Comparison of ENCODE assay signal across 18 cellular contexts in genomic region chr2:8849322-8849721, GRCh38. TPM values are rescaled to one million over a fixed set of nuclear protein-coding genes. Genes with fewer than 3 reads are reported as not detected.
A peak's percentile ranks its signal among the peaks of the same experiment; 100 is the strongest.
DNase-seq lines count a peak whose midpoint lies in the region; ATAC-seq and TF ChIP-seq lines count a peak whose summit lies in the region.
"Had no signal": no experiment of that assay in that cellular context is flagged by ENCODE, and none has a peak within 500 bp of the region (broad histone marks: within the 10 kb centered on the region; RNA-seq: fewer than 3 reads in every experiment).

No MANE protein-coding gene starts in this region.

- ATAC-seq in WTC11 = no peak
- ATAC-seq: left lobe of liver had no signal

- no peaks in the 10 kb centered on the region for H3K36me3 Mint-ChIP-seq in WTC11

- CTCF ChIA-PET in WTC11 (lab: Charles Lee) = interaction anchor here (1.1 kb wide), 1 partner anchor 15 kb away, joined by 3 read pairs; no protein-coding TSS in a partner anchor

- H3K9me3 Mint-ChIP-seq in WTC11 = no peaks in the 10 kb centered on the region
- H3K9me3 Mint-ChIP-seq: activated B cell treated with CpG ODN at 0.5 μM for 24 hours; CD4-positive, alpha-beta T cell; T-helper 1 cell treated with Interleukin-12 subunit alpha and Interleukin-12 subunit beta and Interleukin-4 antibody, amounts not matched to agents 30 μg/mL and 1 μg/mL, for 36 hours had no signal

- 0 out of 2 replicates have a peak, but pooled peaks cover 4% of the 10 kb centered on the region for H3K4me1 Mint-ChIP-seq in WTC11
- H3K4me1 Mint-ChIP-seq: activated B cell treated with CpG ODN at 0.5 μM for 24 hours had no signal

- no peak overlapping the region for H3K4me3 Mint-ChIP-seq in WTC11
- H3K4me3 Mint-ChIP-seq: activated B cell treated with CpG ODN at 0.5 μM for 24 hours; CD4-positive, alpha-beta T cell; T-helper 1 cell treated with Interleukin-12 subunit alpha and Interleukin-12 subunit beta and Interleukin-4 antibody, amounts not matched to agents 30 μg/mL and 1 μg/mL, for 36 hours had no signal

- H3K27ac Mint-ChIP-seq in WTC11 = no peak overlapping the region
- H3K27ac Mint-ChIP-seq: activated B cell treated with CpG ODN at 0.5 μM for 24 hours; CD4-positive, alpha-beta T cell; T-helper 1 cell treated with Interleukin-12 subunit alpha and Interleukin-12 subunit beta and Interleukin-4 antibody, amounts not matched to agents 30 μg/mL and 1 μg/mL, for 36 hours had no signal

- POLR2A ChIA-PET in WTC11 (lab: Charles Lee) = no interaction called here

- H3K27me3 Mint-ChIP-seq in WTC11 (ENCODE audit: low read depth) = no peaks in the 10 kb centered on the region

- no peak for TF ChIP-seq CTCF in WTC11 (IDR thresholded peaks at IDR 0.05)

- DNase-seq in GM04504 (ENCODE audit: low read depth) (peak; percentile 35), WTC11 (ENCODE audit: low spot score) (no peak), fibroblast of peridontal ligament (ENCODE audit: extremely low read depth) (peak; percentile 68), stromal cell of bone marrow (ENCODE audit: low read depth) (peak; percentile 64), NCI-H1930 (lab: John Stamatoyannopoulos, UW) (no peak), Kasumi-1 (lab: John Stamatoyannopoulos, UW) (no peak)
- DNase-seq in stimulated activated naive CD4-positive, alpha-beta T cell treated with Interleukin-2 at 50 U/mL for 16 hours (lab: John Stamatoyannopoulos, UW) = no peak
- DNase-seq: activated B cell treated with CpG ODN at 0.5 μM for 24 hours; amniotic stem cell; CD4-positive, alpha-beta T cell; colonic mucosa; GOT3; NCI-H146; NK-92 treated with Interleukin-12 subunit alpha and Interleukin-12 subunit beta, amount 100 ng/mL, for 24 hours; stimulated activated CD4-positive, alpha-beta T cell treated with anti-CD3 and anti-CD28 coated beads, Interleukin-4, amount 100 ng/mL, for 1 hour; thyroid gland had no signal

TF ChIP-seq in WTC11, 78 proteins besides CTCF, POLR2A, EP300 and RAD21:
- no peak for TF ChIP-seq ZNF232 (CRISPR knock-in tag; IDR thresholded peaks at IDR 0.05)
- 0 out of 2 replicates have a peak, but pooled peaks have one; percentile 24 for TF ChIP-seq ZNF121 (CRISPR knock-in tag; IDR thresholded peaks at IDR 0.05)
- no peak for TF ChIP-seq TEAD4 (CRISPR knock-in tag; IDR thresholded peaks at IDR 0.05)
- TF ChIP-seq TCF7 (CRISPR knock-in tag; IDR thresholded peaks at IDR 0.05; ENCODE audit: low read depth) = no peak
- no peak for TF ChIP-seq USF2 (CRISPR knock-in tag; IDR thresholded peaks at IDR 0.05)
- no peak for TF ChIP-seq CDX4 (CRISPR knock-in tag; IDR thresholded peaks at IDR 0.05; ENCODE audit: borderline replicate concordance)
- no peak for TF ChIP-seq IRF2 (CRISPR knock-in tag; IDR thresholded peaks at IDR 0.05; ENCODE audit: borderline replicate concordance, low read depth)

RNA-seq across cellular contexts. Expression of gene KIDINS220, which starts 11.9 kb away (rescaled TPM):
- total RNA-seq in WTC11 (2021) = 23.9 to 25.1 TPM (median 24.4 TPM) in 3 replicates

Comparison
In these comparisons a context has a peak if more than half of its experiments do, and no peak if none do; other contexts are left out.
1. DNase-seq: peak in GM04504 (single experiment), fibroblast of peridontal ligament (single experiment) and stromal cell of bone marrow (single experiment); none in WTC11 (single experiment), stimulated activated naive CD4-positive, alpha-beta T cell treated with Interleukin-2 at 50 U/mL for 16 hours (single experiment), NCI-H1930 (0 of 2) and Kasumi-1 (0 of 2).